1 cellular context compared by ENCODE assay signal in genomic region chr17:61504697-61505096, GRCh38.
TF ChIP-seq lines count a peak whose summit lies in the region.

No MANE protein-coding gene starts in this region.

TF ChIP-seq in HEK293, 187 proteins besides CTCF, POLR2A, EP300 and RAD21 (continued from another document):
- TF ChIP-seq ZNF133 (tag by site-specific recombination; IDR thresholded peaks at IDR 0.05): no peak
